Comparison of ENCODE assay signal across 30 cellular contexts in the genomic region with DNA sequence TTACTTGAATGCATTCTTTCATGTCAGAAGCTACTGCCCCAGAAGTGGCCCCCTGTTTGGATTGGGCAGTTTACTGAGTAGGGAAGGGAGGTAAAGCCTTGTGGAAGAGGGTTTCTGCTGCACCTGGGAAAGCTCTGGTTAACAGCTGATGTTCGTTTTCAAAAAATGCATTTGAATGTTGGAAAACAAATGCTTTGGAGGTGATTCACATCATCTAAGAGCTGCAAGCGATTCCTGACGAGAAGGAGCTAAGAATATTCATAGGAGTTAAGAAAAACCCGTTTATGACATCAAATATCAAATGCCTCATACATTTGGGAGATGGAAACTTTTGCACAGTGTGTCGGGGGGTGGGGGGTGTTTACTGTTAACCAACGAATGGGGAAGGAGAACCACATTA.
"Had no signal": no experiment of that assay in that cellular context is flagged by ENCODE, and none has a peak within 500 bp of the region (broad histone marks: within the 10 kb centered on the region; RNA-seq: fewer than 3 reads in every experiment).

No MANE protein-coding gene starts in this region.

- H3K27me3 ChIP-seq: adrenal gland, body of pancreas, SJCRH30 had no signal

- ATAC-seq: activated CD4-positive, alpha-beta T cell treated with anti-CD3 and anti-CD28 coated beads for 36 hours; activated T-helper 17 cell treated with anti-CD3 and anti-CD28 coated beads, Interleukin-2, amount 50 U/mL, for 72 hours; body of pancreas; Panc1 had no signal

- H3K27me3 Mint-ChIP-seq: activated CD4-positive, alpha-beta memory T cell treated with anti-CD3 and anti-CD28 coated beads, Interleukin-2, amount 10 ng/mL, durations not matched to agents 7 days and 5 days; activated naive CD4-positive, alpha-beta T cell treated with anti-CD3 and anti-CD28 coated beads, Interleukin-2, amount 10 ng/mL, durations not matched to agents 7 days and 5 days had no signal

- H3K4me3 ChIP-seq: adrenal gland, body of pancreas, SJCRH30 had no signal

- H3K4me2 ChIP-seq: KMS-11, SK-N-SH had no signal

- H3K4me3 Mint-ChIP-seq: activated CD4-positive, alpha-beta memory T cell treated with anti-CD3 and anti-CD28 coated beads, Interleukin-2, amount 10 ng/mL, durations not matched to agents 7 days and 5 days; activated CD4-positive, alpha-beta T cell treated with anti-CD3 and anti-CD28 coated beads for 36 hours; activated naive CD4-positive, alpha-beta T cell treated with anti-CD3 and anti-CD28 coated beads, Interleukin-2, amount 10 ng/mL, durations not matched to agents 7 days and 5 days; activated naive CD8-positive, alpha-beta T cell treated with anti-CD3 and anti-CD28 coated beads for 36 hours; activated T-helper 17 cell treated with anti-CD3 and anti-CD28 coated beads, Interleukin-2, amount 50 U/mL, for 72 hours had no signal

- H3K27ac Mint-ChIP-seq: activated CD4-positive, alpha-beta memory T cell treated with anti-CD3 and anti-CD28 coated beads, Interleukin-2, amount 10 ng/mL, durations not matched to agents 7 days and 5 days; activated CD4-positive, alpha-beta T cell treated with anti-CD3 and anti-CD28 coated beads for 36 hours; activated naive CD4-positive, alpha-beta T cell treated with anti-CD3 and anti-CD28 coated beads, Interleukin-2, amount 10 ng/mL, durations not matched to agents 7 days and 5 days; activated naive CD8-positive, alpha-beta T cell treated with anti-CD3 and anti-CD28 coated beads for 36 hours; activated T-helper 17 cell treated with anti-CD3 and anti-CD28 coated beads, Interleukin-2, amount 50 U/mL, for 72 hours had no signal

- H3K9me3 ChIP-seq: adrenal gland, body of pancreas, SJCRH30, SK-N-SH had no signal

- H3K27ac ChIP-seq: adrenal gland, body of pancreas, KMS-11, SJCRH30, VCaP had no signal

- H3K9me3 Mint-ChIP-seq: activated CD4-positive, alpha-beta memory T cell treated with anti-CD3 and anti-CD28 coated beads, Interleukin-2, amount 10 ng/mL, durations not matched to agents 7 days and 5 days; activated naive CD4-positive, alpha-beta T cell treated with anti-CD3 and anti-CD28 coated beads, Interleukin-2, amount 10 ng/mL, durations not matched to agents 7 days and 5 days; activated naive CD8-positive, alpha-beta T cell treated with anti-CD3 and anti-CD28 coated beads for 36 hours had no signal

- H3K9ac ChIP-seq: KMS-11, SK-N-SH had no signal

- DNase-seq: activated CD4-positive, alpha-beta memory T cell treated with anti-CD3 and anti-CD28 coated beads, Interleukin-2, amount 10 ng/mL, durations not matched to agents 7 days and 5 days; activated CD4-positive, alpha-beta T cell treated with anti-CD3 and anti-CD28 coated beads for 36 hours; activated CD4-positive, alpha-beta T cell treated with anti-CD3 and anti-CD28 coated beads, Interleukin-2, amount 50 U/mL, for 1 hour; activated CD4-positive, CD25-positive, alpha-beta regulatory T cell; activated gamma-delta T cell; activated naive CD4-positive, alpha-beta T cell treated with anti-CD3 and anti-CD28 coated beads, Interleukin-2, amount 10 ng/mL, durations not matched to agents 7 days and 5 days; activated naive CD8-positive, alpha-beta T cell treated with anti-CD3 and anti-CD28 coated beads for 36 hours; activated T-cell treated with anti-CD3 and anti-CD28 coated beads for 4 hours; activated T-cell treated with anti-CD3 and anti-CD28 coated beads, Interleukin-2, amount 50 U/mL, for 48 hours; adrenal gland; aorta; body of pancreas; MM.1S; NCI-H1105; NCI-H1436; NCI-H1694 treated with DMSO at 0.1 percent for 48 hours; NCI-H2029 treated with DMSO at 0.1 percent for 48 hours; NCI-H510A treated with DMSO at 0.1 percent for 48 hours; NCI-H69; NK-92 treated with Interleukin-12 subunit alpha and Interleukin-12 subunit beta, amount 100 ng/mL, for 24 hours; OCI-M1; Right ventricle myocardium superior; RPMI8226; SJCRH30; SK-N-SH; T-helper 1 cell had no signal

- H3K36me3 ChIP-seq: adrenal gland, SJCRH30 had no signal

- H3K36me3 Mint-ChIP-seq: activated naive CD4-positive, alpha-beta T cell treated with anti-CD3 and anti-CD28 coated beads, Interleukin-2, amount 10 ng/mL, durations not matched to agents 7 days and 5 days; activated naive CD8-positive, alpha-beta T cell treated with anti-CD3 and anti-CD28 coated beads for 36 hours had no signal

- H3K4me1 Mint-ChIP-seq: activated CD4-positive, alpha-beta memory T cell treated with anti-CD3 and anti-CD28 coated beads, Interleukin-2, amount 10 ng/mL, durations not matched to agents 7 days and 5 days; activated CD4-positive, alpha-beta T cell treated with anti-CD3 and anti-CD28 coated beads for 36 hours; activated naive CD4-positive, alpha-beta T cell treated with anti-CD3 and anti-CD28 coated beads, Interleukin-2, amount 10 ng/mL, durations not matched to agents 7 days and 5 days; activated naive CD8-positive, alpha-beta T cell treated with anti-CD3 and anti-CD28 coated beads for 36 hours; activated T-helper 17 cell treated with anti-CD3 and anti-CD28 coated beads, Interleukin-2, amount 50 U/mL, for 72 hours had no signal

- H3K4me1 ChIP-seq: adrenal gland, body of pancreas, SJCRH30 had no signal
